10 cellular contexts compared by ENCODE assay signal in genomic region chr11:62427630-62428233, GRCh38. TPM values are rescaled to one million over a fixed set of nuclear protein-coding genes. Genes with fewer than 3 reads are reported as not detected.
A peak's percentile ranks its signal among the peaks of the same experiment; 100 is the strongest.
DNase-seq lines count a peak whose midpoint lies in the region; ATAC-seq and TF ChIP-seq lines count a peak whose summit lies in the region.
"Had no signal": no experiment of that assay in that cellular context is flagged by ENCODE, and none has a peak within 500 bp of the region (broad histone marks: within the 10 kb centered on the region; RNA-seq: fewer than 3 reads in every experiment).

No MANE protein-coding gene starts in this region.

- DNase-seq in activated T-cell treated with anti-CD3 and anti-CD28 coated beads, Interleukin-2, amount 50 U/mL, for 4 hours = no peak
- DNase-seq in activated T-cell treated with anti-CD3 and anti-CD28 coated beads for 4 hours = no peak
- DNase-seq in SK-N-SH = peak; percentile 47
- peak; percentile 39 to 74 for DNase-seq in fibroblast of lung (ENCODE audit: low read depth in 2 of 2)
- DNase-seq in superior temporal gyrus (ENCODE audit: extremely low spot score) = peak; percentile 47
- no peak for DNase-seq in Right ventricle myocardium superior
- DNase-seq in NCI-H128 (lab: John Stamatoyannopoulos, UW; ENCODE audit: unreplicated experiment) = no peak
- DNase-seq: DMS153 had no signal

- H3K4me1 ChIP-seq in SK-N-SH (ENCODE audit: control insufficient read depth in 1 of 2, insufficient read depth in 2 of 2, low read depth in 1 of 2, low read length in 1 of 2) = peaks cover 18 to 39% of the 10 kb centered on the region in 2 experiments
- peaks cover 18% of the 10 kb centered on the region for H3K4me1 ChIP-seq in fibroblast of lung (ENCODE audit: control insufficient read depth, extremely low read depth, insufficient read depth, low read length)

- peak; percentile 18; the same call in 1 of the 2 replicates for TF ChIP-seq RAD21 in SK-N-SH (IDR thresholded peaks at IDR 0.05; ENCODE audit: low read length)

- intact Hi-C loops in Right ventricle myocardium superior (cut with DNase I) = loop anchor here (5.0 kb wide), 1 partner anchor 115 kb away; no protein-coding TSS in a partner anchor

- H3K4me2 ChIP-seq in SK-N-SH (peak overlapping the region; percentile 55), fibroblast of lung (ENCODE audit: extremely low read depth, insufficient read depth, low read length) (no peak overlapping the region)

- H3K9me2 ChIP-seq in SK-N-SH = no peaks in the 10 kb centered on the region

- H3K27me3 ChIP-seq in SK-N-SH (ENCODE audit: insufficient read depth) (no peaks in the 10 kb centered on the region), fibroblast of lung (ENCODE audit: control insufficient read depth, insufficient read depth, low read length) (no peaks in the 10 kb centered on the region)

- POLR2A ChIA-PET in SK-N-SH (lab: Yijun Ruan, JAX) = interaction anchor here (1.0 to 2.2 kb wide), 2 partner anchors 16 to 27 kb away, joined by 3 to 7 read pairs; no protein-coding TSS in a partner anchor

- no peaks in the 10 kb centered on the region for H3K36me3 Mint-ChIP-seq in activated T-cell treated with anti-CD3 and anti-CD28 coated beads, Interleukin-2, amount 50 U/mL, for 4 hours (ENCODE audit: insufficient read depth)

- H3K9me3 Mint-ChIP-seq in activated T-cell treated with anti-CD3 and anti-CD28 coated beads, Interleukin-2, amount 50 U/mL, for 4 hours = no peaks in the 10 kb centered on the region

- H3K36me3 ChIP-seq in SK-N-SH (replicated peaks in 1 of 2; ENCODE audit: control insufficient read depth in 1 of 2, insufficient read depth in 2 of 2, low read length in 1 of 2) = no peaks in the 10 kb centered on the region
- H3K36me3 ChIP-seq in fibroblast of lung (ENCODE audit: control insufficient read depth, insufficient read depth, low read length) = no peaks in the 10 kb centered on the region
- H3K36me3 ChIP-seq: neutrophil had no signal

- TF ChIP-seq CTCF in SK-N-SH (IDR thresholded peaks at IDR 0.05) (no peak), fibroblast of lung (conservative IDR thresholded peaks at IDR 0.05 in 1 of 2, IDR thresholded peaks at IDR 0.05 in 1 of 2; ENCODE audit: low read depth in 1 of 2, low read length in 2 of 2) (no peak)

- CTCF ChIA-PET in SK-N-SH (lab: Yijun Ruan, JAX) = interaction anchor here (0.7 to 9.6 kb wide), 7 partner anchors 17 to 401 kb away, joined by 3 to 183 read pairs (median 4); no protein-coding TSS in a partner anchor

- peak; percentile 64 to 70 for ATAC-seq in activated T-cell treated with anti-CD3 and anti-CD28 coated beads, Interleukin-2, amount 50 U/mL, for 4 hours
- ATAC-seq in Right ventricle myocardium superior (ENCODE audit: poor library complexity) (no peak), HG03095 (IDR thresholded peaks at IDR 0.05; ENCODE audit: unreplicated experiment) (no peak)

- H3K4me3 Mint-ChIP-seq in activated T-cell treated with anti-CD3 and anti-CD28 coated beads, Interleukin-2, amount 50 U/mL, for 4 hours = peak overlapping the region; percentile 20

- H3K4me1 Mint-ChIP-seq in activated T-cell treated with anti-CD3 and anti-CD28 coated beads, Interleukin-2, amount 50 U/mL, for 4 hours (ENCODE audit: low read depth) = peaks cover 46% of the 10 kb centered on the region

- H4K20me1 ChIP-seq in SK-N-SH (ENCODE audit: insufficient read depth) (no peaks in the 10 kb centered on the region), fibroblast of lung (ENCODE audit: control insufficient read depth, extremely low read depth, insufficient read depth, low read length) (no peaks in the 10 kb centered on the region)

- H3K27me3 Mint-ChIP-seq in activated T-cell treated with anti-CD3 and anti-CD28 coated beads, Interleukin-2, amount 50 U/mL, for 4 hours (ENCODE audit: low read depth) = no peaks in the 10 kb centered on the region

- H3K9me3 ChIP-seq in SK-N-SH (no peaks in the 10 kb centered on the region), fibroblast of lung (ENCODE audit: control insufficient read depth, insufficient read depth, low read depth, low read length) (no peaks in the 10 kb centered on the region)
- H3K9me3 ChIP-seq: neutrophil had no signal

- 31% methylated on average over 6 of the region's 6 CpGs for WGBS in SK-N-SH (ENCODE audit: low lambda C conversion rate)

- H2AFZ ChIP-seq in SK-N-SH (ENCODE audit: low read depth) (0 out of 2 replicates have a peak overlapping the region, but pooled peaks have one; percentile 32), fibroblast of lung (ENCODE audit: low read length) (no peak overlapping the region)

- peak in 1 of 2 experiments; percentile 79; a peak in 2 of 4 replicates for TF ChIP-seq EP300 in SK-N-SH (IDR thresholded peaks at IDR 0.05; ENCODE audit: borderline replicate concordance in 1 of 2, low read depth in 1 of 2, low read length in 1 of 2)

- H3K79me2 ChIP-seq in SK-N-SH (ENCODE audit: insufficient read depth) (no peaks in the 10 kb centered on the region), fibroblast of lung (ENCODE audit: control insufficient read depth, insufficient read depth, low read length) (no peaks in the 10 kb centered on the region)

- H3K9ac ChIP-seq in SK-N-SH (peak overlapping the region; percentile 38; the same call in 1 of the 2 replicates), fibroblast of lung (ENCODE audit: insufficient read depth, low read length) (no peak overlapping the region)

- H3K4me3 ChIP-seq in SK-N-SH (ENCODE audit: low read depth in 2 of 2, low read length in 1 of 2) (no peak overlapping the region), fibroblast of lung (replicated peaks in 1 of 4; ENCODE audit: control extremely low read depth in 1 of 4, insufficient read depth in 1 of 4, low read depth in 3 of 4, low read length in 4 of 4) (no peak overlapping the region)

- peak overlapping the region; percentile 76 to 77 for H3K27ac ChIP-seq in SK-N-SH (ENCODE audit: low read depth in 2 of 2, low read length in 1 of 2)
- H3K27ac ChIP-seq in fibroblast of lung (ENCODE audit: insufficient read depth, low read length) = peak overlapping the region; percentile 8
- H3K27ac ChIP-seq: neutrophil had no signal

- peaks cover 52% of the 10 kb centered on the region for H3F3A ChIP-seq in SK-N-SH (replicated peaks; ENCODE audit: insufficient read depth)

TF ChIP-seq in SK-N-SH, 30 proteins besides CTCF, POLR2A, EP300 and RAD21:
- TF ChIP-seq GABPA (IDR thresholded peaks at IDR 0.05; ENCODE audit: low read depth) (no peak), TCF12 (IDR thresholded peaks at IDR 0.05) (peak; percentile 70), RFX5 (IDR thresholded peaks at IDR 0.05; ENCODE audit: low read length) (no peak), JUND (IDR thresholded peaks at IDR 0.05) (no peak; the same call in 1 of the 2 replicates), SIN3A (IDR thresholded peaks at IDR 0.05; ENCODE audit: borderline replicate concordance, low read depth, low read length) (no peak), MAX (IDR thresholded peaks at IDR 0.05; ENCODE audit: low read depth) (peak; percentile 14), CHD2 (IDR thresholded peaks at IDR 0.05; ENCODE audit: low read length, partially characterized antibody) (peak; percentile 67), RCOR1 (IDR thresholded peaks at IDR 0.05; ENCODE audit: low read length) (peak; percentile 61; the same call in 1 of the 2 replicates), FOSL2 (IDR thresholded peaks at IDR 0.05; ENCODE audit: borderline replicate concordance, low read depth) (peak; percentile 55; the same call in 1 of the 2 replicates), ZBTB33 (IDR thresholded peaks at IDR 0.05; ENCODE audit: borderline replicate concordance, low read depth) (no peak), PBX3 (IDR thresholded peaks at IDR 0.05) (peak; percentile 72), GATA2 (CRISPR knock-in tag; IDR thresholded peaks at IDR 0.05) (peak; percentile 82), FOXJ3 (CRISPR knock-in tag; IDR thresholded peaks at IDR 0.05) (peak; percentile 58; the same call in 1 of the 2 replicates)

RNA-seq across cellular contexts. Expression of gene SCGB1A1, which starts 8.9 kb away (rescaled TPM):
- 1 to 10 TPM in 1 of 3 donors, under 1 TPM in 2; 0.61 to 1.1 (median 0.87) TPM for total RNA-seq in activated T-cell treated with anti-CD3 and anti-CD28 coated beads, Interleukin-2, amount 50 U/mL, for 4 hours
- polyA plus RNA-seq in SK-N-SH (2012; rRNA removed) (not detected in 2 replicates), fibroblast of lung (not detected in 2 replicates)
- not detected in 2 replicates for polyA plus RNA-seq in SK-N-SH (2012; cell fraction: cytosol; rRNA removed)
- polyA plus RNA-seq in SK-N-SH (2012; cell fraction: nucleus; rRNA removed) = not detected in 2 replicates
- total RNA-seq in fibroblast of lung (not detected in 2 replicates), Right ventricle myocardium superior (not detected)
- not detected in 2 replicates for polyA plus RNA-seq in fibroblast of lung (2012)
- not detected in 2 replicates for polyA minus RNA-seq in fibroblast of lung (ENCODE audit: low replicate concordance)

Comparison
In these comparisons a context has a peak if more than half of its experiments do, and no peak if none do; other contexts are left out.
1. ATAC-seq: peak in activated T-cell treated with anti-CD3 and anti-CD28 coated beads, Interleukin-2, amount 50 U/mL, for 4 hours (2 of 2); none in Right ventricle myocardium superior (single experiment) and HG03095 (single experiment).
2. DNase-seq: peak in SK-N-SH (single experiment), fibroblast of lung (2 of 2) and superior temporal gyrus (single experiment); none in activated T-cell treated with anti-CD3 and anti-CD28 coated beads, Interleukin-2, amount 50 U/mL, for 4 hours (single experiment), activated T-cell treated with anti-CD3 and anti-CD28 coated beads for 4 hours (single experiment), Right ventricle myocardium superior (single experiment) and NCI-H128 (single experiment).